1 cellular context compared by ENCODE assay signal in the genomic region with DNA sequence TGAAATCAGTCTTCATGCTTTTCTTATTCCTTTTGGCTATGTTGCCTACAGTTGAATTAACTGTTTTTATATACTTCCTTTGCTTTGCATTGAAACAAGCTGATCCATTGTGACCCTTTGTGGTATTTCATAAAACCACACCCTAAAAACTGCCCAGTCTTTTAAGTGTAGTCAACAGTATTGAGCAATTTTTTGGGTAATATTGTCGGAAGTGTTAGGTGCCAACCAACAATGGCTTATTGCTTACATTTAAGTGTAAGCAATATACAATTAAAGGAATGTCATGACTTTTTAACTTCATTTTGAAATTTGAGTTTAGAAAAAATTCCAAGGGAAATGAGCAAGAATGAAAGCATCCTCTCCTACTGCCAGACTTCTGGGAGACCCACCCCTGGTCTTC.
TF ChIP-seq lines count a peak whose summit lies in the region.

No MANE protein-coding gene starts in this region.

TF ChIP-seq in WTC11, 78 proteins besides CTCF, POLR2A, EP300 and RAD21 (continued from another document):
- TF ChIP-seq, protein P1, sequence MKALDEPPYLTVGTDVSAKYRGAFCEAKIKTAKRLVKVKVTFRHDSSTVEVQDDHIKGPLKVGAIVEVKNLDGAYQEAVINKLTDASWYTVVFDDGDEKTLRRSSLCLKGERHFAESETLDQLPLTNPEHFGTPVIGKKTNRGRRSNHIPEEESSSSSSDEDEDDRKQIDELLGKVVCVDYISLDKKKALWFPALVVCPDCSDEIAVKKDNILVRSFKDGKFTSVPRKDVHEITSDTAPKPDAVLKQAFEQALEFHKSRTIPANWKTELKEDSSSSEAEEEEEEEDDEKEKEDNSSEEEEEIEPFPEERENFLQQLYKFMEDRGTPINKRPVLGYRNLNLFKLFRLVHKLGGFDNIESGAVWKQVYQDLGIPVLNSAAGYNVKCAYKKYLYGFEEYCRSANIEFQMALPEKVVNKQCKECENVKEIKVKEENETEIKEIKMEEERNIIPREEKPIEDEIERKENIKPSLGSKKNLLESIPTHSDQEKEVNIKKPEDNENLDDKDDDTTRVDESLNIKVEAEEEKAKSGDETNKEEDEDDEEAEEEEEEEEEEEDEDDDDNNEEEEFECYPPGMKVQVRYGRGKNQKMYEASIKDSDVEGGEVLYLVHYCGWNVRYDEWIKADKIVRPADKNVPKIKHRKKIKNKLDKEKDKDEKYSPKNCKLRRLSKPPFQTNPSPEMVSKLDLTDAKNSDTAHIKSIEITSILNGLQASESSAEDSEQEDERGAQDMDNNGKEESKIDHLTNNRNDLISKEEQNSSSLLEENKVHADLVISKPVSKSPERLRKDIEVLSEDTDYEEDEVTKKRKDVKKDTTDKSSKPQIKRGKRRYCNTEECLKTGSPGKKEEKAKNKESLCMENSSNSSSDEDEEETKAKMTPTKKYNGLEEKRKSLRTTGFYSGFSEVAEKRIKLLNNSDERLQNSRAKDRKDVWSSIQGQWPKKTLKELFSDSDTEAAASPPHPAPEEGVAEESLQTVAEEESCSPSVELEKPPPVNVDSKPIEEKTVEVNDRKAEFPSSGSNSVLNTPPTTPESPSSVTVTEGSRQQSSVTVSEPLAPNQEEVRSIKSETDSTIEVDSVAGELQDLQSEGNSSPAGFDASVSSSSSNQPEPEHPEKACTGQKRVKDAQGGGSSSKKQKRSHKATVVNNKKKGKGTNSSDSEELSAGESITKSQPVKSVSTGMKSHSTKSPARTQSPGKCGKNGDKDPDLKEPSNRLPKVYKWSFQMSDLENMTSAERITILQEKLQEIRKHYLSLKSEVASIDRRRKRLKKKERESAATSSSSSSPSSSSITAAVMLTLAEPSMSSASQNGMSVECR (CRISPR knock-in tag; IDR thresholded peaks at IDR 0.05; ENCODE audit: borderline replicate concordance), result no peak
- TF ChIP-seq, protein P2, sequence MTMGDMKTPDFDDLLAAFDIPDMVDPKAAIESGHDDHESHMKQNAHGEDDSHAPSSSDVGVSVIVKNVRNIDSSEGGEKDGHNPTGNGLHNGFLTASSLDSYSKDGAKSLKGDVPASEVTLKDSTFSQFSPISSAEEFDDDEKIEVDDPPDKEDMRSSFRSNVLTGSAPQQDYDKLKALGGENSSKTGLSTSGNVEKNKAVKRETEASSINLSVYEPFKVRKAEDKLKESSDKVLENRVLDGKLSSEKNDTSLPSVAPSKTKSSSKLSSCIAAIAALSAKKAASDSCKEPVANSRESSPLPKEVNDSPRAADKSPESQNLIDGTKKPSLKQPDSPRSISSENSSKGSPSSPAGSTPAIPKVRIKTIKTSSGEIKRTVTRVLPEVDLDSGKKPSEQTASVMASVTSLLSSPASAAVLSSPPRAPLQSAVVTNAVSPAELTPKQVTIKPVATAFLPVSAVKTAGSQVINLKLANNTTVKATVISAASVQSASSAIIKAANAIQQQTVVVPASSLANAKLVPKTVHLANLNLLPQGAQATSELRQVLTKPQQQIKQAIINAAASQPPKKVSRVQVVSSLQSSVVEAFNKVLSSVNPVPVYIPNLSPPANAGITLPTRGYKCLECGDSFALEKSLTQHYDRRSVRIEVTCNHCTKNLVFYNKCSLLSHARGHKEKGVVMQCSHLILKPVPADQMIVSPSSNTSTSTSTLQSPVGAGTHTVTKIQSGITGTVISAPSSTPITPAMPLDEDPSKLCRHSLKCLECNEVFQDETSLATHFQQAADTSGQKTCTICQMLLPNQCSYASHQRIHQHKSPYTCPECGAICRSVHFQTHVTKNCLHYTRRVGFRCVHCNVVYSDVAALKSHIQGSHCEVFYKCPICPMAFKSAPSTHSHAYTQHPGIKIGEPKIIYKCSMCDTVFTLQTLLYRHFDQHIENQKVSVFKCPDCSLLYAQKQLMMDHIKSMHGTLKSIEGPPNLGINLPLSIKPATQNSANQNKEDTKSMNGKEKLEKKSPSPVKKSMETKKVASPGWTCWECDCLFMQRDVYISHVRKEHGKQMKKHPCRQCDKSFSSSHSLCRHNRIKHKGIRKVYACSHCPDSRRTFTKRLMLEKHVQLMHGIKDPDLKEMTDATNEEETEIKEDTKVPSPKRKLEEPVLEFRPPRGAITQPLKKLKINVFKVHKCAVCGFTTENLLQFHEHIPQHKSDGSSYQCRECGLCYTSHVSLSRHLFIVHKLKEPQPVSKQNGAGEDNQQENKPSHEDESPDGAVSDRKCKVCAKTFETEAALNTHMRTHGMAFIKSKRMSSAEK (CRISPR knock-in tag; IDR thresholded peaks at IDR 0.05; ENCODE audit: borderline replicate concordance), result no peak
TF ChIP-seq in WTC11: peak in this region for 0.
